Comparison of ENCODE assay signal across 8 cellular contexts in the genomic region with DNA sequence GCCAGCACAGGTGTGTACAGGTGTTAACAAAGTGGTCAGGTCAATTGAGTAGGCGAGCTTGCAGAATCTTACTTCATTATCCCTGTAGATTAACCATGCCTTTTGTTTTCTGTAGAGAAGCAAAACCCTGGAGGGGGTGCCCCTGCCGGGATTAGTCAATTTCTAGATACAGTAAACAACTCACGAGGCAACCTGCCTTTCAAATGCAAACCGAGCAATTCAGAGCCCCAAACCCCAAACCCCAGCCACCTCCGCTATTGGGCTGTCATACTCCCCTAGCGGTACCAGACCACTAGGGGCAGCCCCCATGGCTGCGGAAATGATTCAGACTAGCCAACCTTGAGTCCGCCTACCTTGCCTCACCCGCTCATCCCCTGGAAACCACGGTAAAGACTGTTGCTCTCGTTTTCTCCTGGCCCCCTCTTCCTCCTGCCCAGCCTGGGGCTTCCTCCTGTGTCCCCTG.
DNase-seq lines count a peak whose midpoint lies in the region; FAIRE-seq and TF ChIP-seq lines count a peak whose summit lies in the region.

No MANE protein-coding gene starts in this region.

- no peaks in the 10 kb centered on the region for H3K36me3 Mint-ChIP-seq in H9 (ENCODE audit: insufficient read depth in 1 of 3, low read depth in 3 of 3)

- H4K91ac ChIP-seq in H9 (ENCODE audit: insufficient read length, low read depth, low read length) = no peak overlapping the region

- intact Hi-C loops in OCI-LY7 (cut with micrococcal nuclease; ENCODE audit: unreplicated experiment) (no loop called here), dorsolateral prefrontal cortex (cut with DNase I) (loop anchor here in 1 of 2 donors (10.0 kb wide), 2 partner anchors 111 to 169 kb away; a partner anchor contains a TSS)

- H3K4me3 Mint-ChIP-seq in H9 = peak overlapping the region; percentile 35 to 68

- no peaks in the 10 kb centered on the region for H3K79me1 ChIP-seq in H9 (ENCODE audit: insufficient read depth, low read depth, low read length, poor library complexity, severe bottlenecking)

- H2AFZ ChIP-seq in H9 (ENCODE audit: low read length) (no peak overlapping the region), OCI-LY7 (ENCODE audit: low read length) (peak overlapping the region; percentile 42; the same call in 1 of the 2 replicates), MM.1S (ENCODE audit: low read length) (no peak overlapping the region)

- H3K79me2 ChIP-seq in H9 (ENCODE audit: insufficient read depth, low read length) (no peaks in the 10 kb centered on the region), OCI-LY7 (ENCODE audit: insufficient read depth, low read depth, low read length) (no peaks in the 10 kb centered on the region), MM.1S (ENCODE audit: low read length) (no peaks in the 10 kb centered on the region)

- H2BK15ac ChIP-seq in H9 (ENCODE audit: low read depth, low read length) = no peak overlapping the region

- DNase-seq in GM12892 (ENCODE audit: insufficient read length) (peak; percentile 63), H9 (peak; percentile 98), OCI-LY7 (ENCODE audit: low spot score) (peak; percentile 52), astrocyte of the cerebellum (ENCODE audit: low read depth) (no peak), AML-193 (lab: John Stamatoyannopoulos, UW) (no peak), dorsolateral prefrontal cortex (no peak), MM.1S (no peak)
- DNase-seq in stimulated activated CD8-positive, alpha-beta memory T cell treated with anti-CD3 and anti-CD28 coated beads, Interleukin-12 subunit alpha, Interleukin-12 subunit beta, amount 100 ng/mL, for 1 hour (ENCODE audit: low read depth) = peak; percentile 44

- H2BK120ac ChIP-seq in H9 (ENCODE audit: low read depth, low read length, poor library complexity, severe bottlenecking) = no peak overlapping the region

- H3K56ac ChIP-seq in H9 (ENCODE audit: insufficient read length, low read depth, low read length) = no peak overlapping the region

- H3K4me2 ChIP-seq in H9 (ENCODE audit: insufficient read depth, insufficient read length, low read length) (peak overlapping the region; percentile 23), OCI-LY7 (ENCODE audit: low read length) (peak overlapping the region; percentile 26; the same call in 1 of the 2 replicates), MM.1S (ENCODE audit: low read depth, low read length) (no peak overlapping the region)

- H3K9me3 Mint-ChIP-seq in H9 = no peaks in the 10 kb centered on the region; a peak in 1 of 5 replicates

- 0 out of 2 replicates have a peak overlapping the region, but pooled peaks have one; percentile 32 for H3K14ac ChIP-seq in H9 (ENCODE audit: insufficient read depth, low read length)

- no peak overlapping the region for H4K8ac ChIP-seq in H9 (replicated peaks; ENCODE audit: insufficient read length, low read depth, low read length)

- H3K9me3 ChIP-seq in H9 (ENCODE audit: control insufficient read depth, low read depth, low read length) (no peaks in the 10 kb centered on the region), OCI-LY7 (ENCODE audit: low read length) (no peaks in the 10 kb centered on the region), MM.1S (replicated peaks; ENCODE audit: insufficient read depth, low read length) (no peaks in the 10 kb centered on the region)

- no TSS peak for BruUV-seq in OCI-LY7 (replicated peaks; lab: Mats Ljungman, UMichigan)

- no peak overlapping the region for H3K4me3 ChIP-seq in OCI-LY7 (ENCODE audit: low read depth, low read length, poor library complexity, severe bottlenecking)
- H3K4me3 ChIP-seq in astrocyte of the cerebellum (ENCODE audit: low read depth, low read length) = no peak overlapping the region
- no peak overlapping the region for H3K4me3 ChIP-seq in dorsolateral prefrontal cortex
- no peak overlapping the region for H3K4me3 ChIP-seq in MM.1S (ENCODE audit: low read length)

- H2AK5ac ChIP-seq in H9 (ENCODE audit: insufficient read length, low read length) = no peak overlapping the region

- H3K23ac ChIP-seq in H9 (ENCODE audit: insufficient read length, low read depth, low read length) = no peak overlapping the region

- H2BK20ac ChIP-seq in H9 (ENCODE audit: low read depth, low read length, poor library complexity, severe bottlenecking) = no peak overlapping the region

- in situ Hi-C loops in astrocyte of the cerebellum (cut with HindIII; ENCODE audit: low sequenced_read_pairs) = no loop called here

- FAIRE-seq in GM12892 (lab: Jason Lieb, UNC) = peak; percentile 96

- H3K4me1 ChIP-seq in H9 (ENCODE audit: insufficient read depth, low read length) = peaks cover 18% of the 10 kb centered on the region; the same call in 1 of the 2 replicates
- peaks cover 7% of the 10 kb centered on the region for H3K4me1 ChIP-seq in OCI-LY7 (ENCODE audit: insufficient read depth, low read length, poor library complexity, severe bottlenecking)
- H3K4me1 ChIP-seq in MM.1S (ENCODE audit: low read length) = no peaks in the 10 kb centered on the region

- H3K27ac ChIP-seq in H9 (ENCODE audit: insufficient read length, low read depth, low read length) (peak overlapping the region; percentile 59), OCI-LY7 (ENCODE audit: low read depth, low read length, poor library complexity, severe bottlenecking) (no peak overlapping the region), dorsolateral prefrontal cortex (no peak overlapping the region), MM.1S (ENCODE audit: low read length) (no peak overlapping the region)

- no peak overlapping the region for H3T11ph ChIP-seq in H9 (ENCODE audit: low read length)

- POLR2A ChIA-PET in OCI-LY7 (lab: Charles Lee) = interaction anchor here (0.6 kb wide), 1 partner anchor 9 kb away, joined by 3 read pairs; no protein-coding TSS in a partner anchor

- no peak overlapping the region for H4K5ac ChIP-seq in H9 (ENCODE audit: insufficient read length, low read depth, low read length)

- no peak overlapping the region for H3K4ac ChIP-seq in H9 (ENCODE audit: low read depth, low read length)

- TF ChIP-seq CTCF in H9 (conservative IDR thresholded peaks at IDR 0.05) (peak; percentile 83), OCI-LY7 (conservative IDR thresholded peaks at IDR 0.05; ENCODE audit: low read length) (peak; percentile 67), astrocyte of the cerebellum (IDR thresholded peaks at IDR 0.05; ENCODE audit: low read depth, low read length, missing control alignments) (peak; percentile 18), dorsolateral prefrontal cortex (IDR thresholded peaks at IDR 0.05 in 54 of 56, conservative IDR thresholded peaks at IDR 0.05 in 2 of 56; ENCODE audit: low read depth in 1 of 56, partially characterized antibody in 56 of 56) (no peak), MM.1S (IDR thresholded peaks at IDR 0.05; ENCODE audit: low read length) (no peak)

- peak overlapping the region; percentile 2 for H2BK12ac ChIP-seq in H9 (ENCODE audit: insufficient read length, low read depth, low read length)

- TF ChIP-seq POLR2A in GM12892 (IDR thresholded peaks at IDR 0.05; ENCODE audit: low read depth, low read length) = no peak

- no peaks in the 10 kb centered on the region for H3K36me3 ChIP-seq in OCI-LY7 (ENCODE audit: insufficient read depth, low read length)
- no peaks in the 10 kb centered on the region for H3K36me3 ChIP-seq in MM.1S (replicated peaks; ENCODE audit: insufficient read depth, low read length)

- H3K9ac ChIP-seq in H9 (ENCODE audit: extremely low read depth, insufficient read length, low read length) = no peak overlapping the region
- no peak overlapping the region for H3K9ac ChIP-seq in MM.1S (ENCODE audit: low read length)

- no peaks in the 10 kb centered on the region for H3K27me3 ChIP-seq in H9 (ENCODE audit: insufficient read depth, low read length)
- H3K27me3 ChIP-seq in dorsolateral prefrontal cortex = no peaks in the 10 kb centered on the region
- no peaks in the 10 kb centered on the region for H3K27me3 ChIP-seq in MM.1S (replicated peaks; ENCODE audit: insufficient read depth, low read length)

- no peak overlapping the region for H2BK5ac ChIP-seq in H9 (ENCODE audit: insufficient read length, low read length)

- CTCF ChIA-PET in OCI-LY7 (lab: Charles Lee; ENCODE audit: unreplicated experiment) = no interaction called here

- H3K27me3 Mint-ChIP-seq in H9 (ENCODE audit: low read depth) = no peaks in the 10 kb centered on the region; the same call in 1 of the 2 replicates

- H3K4me1 Mint-ChIP-seq in H9 = peaks cover 61 to 65% of the 10 kb centered on the region in 2 experiments

- no CpG with 5 or more reads among the region's 11 CpGs for WGBS in H9 (ENCODE audit: extremely low coverage, insufficient read length, low lambda C conversion rate)

- H4K20me1 ChIP-seq in H9 (ENCODE audit: control insufficient read depth, insufficient read depth, insufficient read length) = no peaks in the 10 kb centered on the region
- no peaks in the 10 kb centered on the region for H4K20me1 ChIP-seq in OCI-LY7 (ENCODE audit: insufficient read depth, low read length)
- H4K20me1 ChIP-seq in MM.1S (ENCODE audit: insufficient read depth, low read length) = no peaks in the 10 kb centered on the region

- no peaks in the 10 kb centered on the region for H3F3A ChIP-seq in MM.1S (ENCODE audit: insufficient read depth, low read length)

- peak overlapping the region; percentile 95 to 97 (median 96) for H3K27ac Mint-ChIP-seq in H9

- H3K23me2 ChIP-seq in H9 (ENCODE audit: insufficient read length, low read depth, low read length, poor library complexity, severe bottlenecking) = no peaks in the 10 kb centered on the region

- H3K9me2 ChIP-seq in OCI-LY7 (ENCODE audit: insufficient read depth, low read length) (no peaks in the 10 kb centered on the region), MM.1S (replicated peaks; ENCODE audit: insufficient read depth, low read length) (no peaks in the 10 kb centered on the region)

- H3K18ac ChIP-seq in H9 (ENCODE audit: insufficient read length, low read depth, low read length) = peak overlapping the region; percentile 22

Comparison
In these comparisons a context has a peak if more than half of its experiments do, and no peak if none do; other contexts are left out.
1. DNase-seq: peak in GM12892 (single experiment), H9 (single experiment), OCI-LY7 (single experiment) and stimulated activated CD8-positive, alpha-beta memory T cell treated with anti-CD3 and anti-CD28 coated beads, Interleukin-12 subunit alpha, Interleukin-12 subunit beta, amount 100 ng/mL, for 1 hour (single experiment); none in astrocyte of the cerebellum (single experiment), AML-193 (0 of 2), dorsolateral prefrontal cortex (0 of 10) and MM.1S (single experiment).
2. CTCF ChIP-seq: peak in H9 (single experiment), OCI-LY7 (single experiment) and astrocyte of the cerebellum (single experiment); none in dorsolateral prefrontal cortex (0 of 56) and MM.1S (single experiment).